18 cellular contexts compared by ENCODE assay signal in the genomic region with DNA sequence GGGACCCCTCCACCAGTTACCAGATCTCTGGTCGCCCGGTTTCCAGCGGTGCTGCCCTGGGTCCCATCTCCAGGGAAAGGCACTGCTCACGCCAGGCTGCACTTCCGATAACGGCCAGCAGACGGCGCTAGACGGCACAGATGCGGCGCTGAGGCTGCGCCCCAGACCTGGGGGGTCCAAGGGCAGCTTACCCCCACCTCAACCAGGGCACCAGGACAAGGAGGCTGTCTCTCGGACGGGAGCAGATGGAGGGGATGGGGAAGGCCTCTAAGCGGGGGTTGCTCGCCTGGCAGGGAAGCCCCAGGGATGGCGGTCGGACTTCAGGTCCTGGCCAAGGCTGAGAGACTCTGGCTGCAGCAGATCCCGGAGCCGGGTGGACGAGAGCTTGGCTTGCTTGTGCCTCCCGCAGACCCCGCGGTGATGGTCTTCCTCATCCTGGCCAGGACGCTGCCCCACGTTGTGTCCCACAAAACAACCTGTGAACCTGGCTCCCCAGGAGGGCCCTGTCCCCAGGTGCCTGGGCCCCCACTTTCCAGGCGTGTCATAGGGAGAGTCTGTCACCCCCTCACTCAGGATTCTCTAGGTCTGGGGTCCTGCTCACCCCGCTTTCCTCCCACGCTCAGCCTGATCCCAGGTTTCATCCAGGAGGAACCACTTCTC. TPM values are rescaled to one million over a fixed set of nuclear protein-coding genes. Genes with fewer than 3 reads are reported as not detected.
A peak's percentile ranks its signal among the peaks of the same experiment; 100 is the strongest.
DNase-seq lines count a peak whose midpoint lies in the region; ATAC-seq and TF ChIP-seq lines count a peak whose summit lies in the region.
"Had no signal": no experiment of that assay in that cellular context is flagged by ENCODE, and none has a peak within 500 bp of the region (broad histone marks: within the 10 kb centered on the region; RNA-seq: fewer than 3 reads in every experiment).

No MANE protein-coding gene starts in this region.

- H2AFZ ChIP-seq in OCI-LY1 (ENCODE audit: low read length), result no peak overlapping the region

- no peaks in the 10 kb centered on the region for H4K20me1 ChIP-seq in OCI-LY1 (ENCODE audit: insufficient read depth, low read length)

- H3K4me3 Mint-ChIP-seq in activated CD4-positive, alpha-beta T cell treated with anti-CD3 and anti-CD28 coated beads, Interleukin-2, amount 10 ng/mL, durations not matched to agents 7 days and 5 days, result no peak overlapping the region
- no peak overlapping the region for H3K4me3 Mint-ChIP-seq in activated CD4-positive, alpha-beta T cell treated with anti-CD3 and anti-CD28 coated beads, Interleukin-2, amount 10 ng/mL, durations not matched to agents 24 days and 14 days
- no peak overlapping the region for H3K4me3 Mint-ChIP-seq in T-helper 17 cell

- TF ChIP-seq CTCF in OCI-LY1 (IDR thresholded peaks at IDR 0.05; ENCODE audit: low read length), result peak; percentile 75
- peak; percentile 13 for TF ChIP-seq CTCF in epithelial cell of proximal tubule (conservative IDR thresholded peaks at IDR 0.05; ENCODE audit: low read depth, low read length)
- TF ChIP-seq CTCF in testis (IDR thresholded peaks at IDR 0.05), result peak; percentile 61 to 77 (median 77)
- no peak for TF ChIP-seq CTCF in breast epithelium (IDR thresholded peaks at IDR 0.05)

- no peak overlapping the region for H3K9ac ChIP-seq in OCI-LY1 (ENCODE audit: low read length)

- intact Hi-C loops in activated CD4-positive, alpha-beta T cell treated with anti-CD3 and anti-CD28 coated beads, Interleukin-2, amount 10 ng/mL, durations not matched to agents 24 days and 14 days (cut with micrococcal nuclease), result no loop called here
- intact Hi-C loops in testis (cut with DNase I; ENCODE audit: low total_unique reads), result no loop called here
- intact Hi-C loops in breast epithelium (cut with DNase I; ENCODE audit: low total_unique reads), result no loop called here

- no peaks in the 10 kb centered on the region for H3K9me2 ChIP-seq in OCI-LY1 (ENCODE audit: low read depth, low read length)

- H3K79me2 ChIP-seq in OCI-LY1 (ENCODE audit: insufficient read depth, low read length), result no peaks in the 10 kb centered on the region

- WGBS in testis, 2 donors, result 55% methylated on average over 22 of the region's 29 CpGs; no CpG with 5 or more reads in 1 of the 2 donors

- no peak overlapping the region for H3K4me3 ChIP-seq in OCI-LY1 (ENCODE audit: low read depth, low read length, poor library complexity, severe bottlenecking)
- H3K4me3 ChIP-seq in epithelial cell of proximal tubule (ENCODE audit: low read depth, low read length), result no peak overlapping the region
- peak overlapping the region in 1 of 2 donors; percentile 46 for H3K4me3 ChIP-seq in testis
- no peak overlapping the region for H3K4me3 ChIP-seq in breast epithelium
- H3K4me3 ChIP-seq: cardiac muscle cell, smooth muscle cell had no signal

- H3K4me1 Mint-ChIP-seq in activated CD4-positive, alpha-beta T cell treated with anti-CD3 and anti-CD28 coated beads, Interleukin-2, amount 10 ng/mL, durations not matched to agents 7 days and 5 days, result no peaks in the 10 kb centered on the region
- H3K4me1 Mint-ChIP-seq in activated CD4-positive, alpha-beta T cell treated with anti-CD3 and anti-CD28 coated beads, Interleukin-2, amount 10 ng/mL, durations not matched to agents 24 days and 14 days, result no peaks in the 10 kb centered on the region
- H3K4me1 Mint-ChIP-seq in T-helper 17 cell, result no peaks in the 10 kb centered on the region

- DNase-seq in activated CD4-positive, alpha-beta T cell treated with anti-CD3 and anti-CD28 coated beads, Interleukin-2, amount 10 ng/mL, durations not matched to agents 7 days and 5 days, result no peak
- no peak for DNase-seq in activated CD4-positive, alpha-beta T cell treated with anti-CD3 and anti-CD28 coated beads, Interleukin-2, amount 10 ng/mL, durations not matched to agents 24 days and 14 days
- DNase-seq in epithelial cell of proximal tubule (ENCODE audit: low read depth) (no peak), testis (peak; percentile 61), T-helper 17 cell (no peak), breast epithelium (ENCODE audit: low spot score in 2 of 2) (no peak)
- DNase-seq: activated CD8-positive, alpha-beta memory T cell treated with anti-CD3 and anti-CD28 coated beads for 24 hours; activated naive CD4-positive, alpha-beta T cell; NCI-H1694 treated with DMSO at 0.1 percent for 48 hours; NCI-H69; T1000 had no signal

- H3K36me3 ChIP-seq in OCI-LY1 (ENCODE audit: insufficient read depth, low read length), result no peaks in the 10 kb centered on the region
- no peaks in the 10 kb centered on the region for H3K36me3 ChIP-seq in testis (ENCODE audit: low read depth, missing control alignments)
- H3K36me3 ChIP-seq in breast epithelium, result no peaks in the 10 kb centered on the region
- H3K36me3 ChIP-seq: cardiac muscle cell had no signal

- CTCF ChIA-PET in activated CD4-positive, alpha-beta T cell treated with anti-CD3 and anti-CD28 coated beads, Interleukin-2, amount 10 ng/mL, durations not matched to agents 7 days and 5 days (lab: Charles Lee), result no interaction called here

- no peaks in the 10 kb centered on the region for H3F3A ChIP-seq in OCI-LY1 (ENCODE audit: insufficient read depth, low read length)

- no peak for TF ChIP-seq POLR2A in testis (IDR thresholded peaks at IDR 0.05)
- TF ChIP-seq POLR2A in breast epithelium (IDR thresholded peaks at IDR 0.05), result no peak

- no peaks in the 10 kb centered on the region for H3K36me3 Mint-ChIP-seq in activated CD4-positive, alpha-beta T cell treated with anti-CD3 and anti-CD28 coated beads, Interleukin-2, amount 10 ng/mL, durations not matched to agents 7 days and 5 days (ENCODE audit: low read depth)
- H3K36me3 Mint-ChIP-seq in activated CD4-positive, alpha-beta T cell treated with anti-CD3 and anti-CD28 coated beads, Interleukin-2, amount 10 ng/mL, durations not matched to agents 24 days and 14 days (ENCODE audit: low read depth), result no peaks in the 10 kb centered on the region
- no peaks in the 10 kb centered on the region for H3K36me3 Mint-ChIP-seq in T-helper 17 cell (ENCODE audit: low read depth)

- no peak overlapping the region for H3K27ac ChIP-seq in OCI-LY1 (ENCODE audit: low read depth, low read length, poor library complexity, severe bottlenecking)
- H3K27ac ChIP-seq in testis, result no peak overlapping the region
- H3K27ac ChIP-seq in breast epithelium, result no peak overlapping the region
- H3K27ac ChIP-seq: cardiac muscle cell had no signal

- peaks cover 25% of the 10 kb centered on the region for H3K9me3 Mint-ChIP-seq in activated CD4-positive, alpha-beta T cell treated with anti-CD3 and anti-CD28 coated beads, Interleukin-2, amount 10 ng/mL, durations not matched to agents 7 days and 5 days
- peaks cover 12% of the 10 kb centered on the region for H3K9me3 Mint-ChIP-seq in activated CD4-positive, alpha-beta T cell treated with anti-CD3 and anti-CD28 coated beads, Interleukin-2, amount 10 ng/mL, durations not matched to agents 24 days and 14 days

- no peaks in the 10 kb centered on the region for H3K4me1 ChIP-seq in OCI-LY1 (ENCODE audit: insufficient read depth, low read length, severe bottlenecking)
- no peaks in the 10 kb centered on the region for H3K4me1 ChIP-seq in testis
- no peaks in the 10 kb centered on the region for H3K4me1 ChIP-seq in breast epithelium

- no peaks in the 10 kb centered on the region for H3K27me3 ChIP-seq in OCI-LY1 (ENCODE audit: insufficient read depth, low read length)
- H3K27me3 ChIP-seq in testis, result no peaks in the 10 kb centered on the region
- no peaks in the 10 kb centered on the region for H3K27me3 ChIP-seq in breast epithelium
- H3K27me3 ChIP-seq: cardiac muscle cell had no signal

- POLR2A ChIA-PET in activated CD4-positive, alpha-beta T cell treated with anti-CD3 and anti-CD28 coated beads, Interleukin-2, amount 10 ng/mL, durations not matched to agents 7 days and 5 days (lab: Charles Lee), result no interaction called here

- H3K27me3 Mint-ChIP-seq in activated CD4-positive, alpha-beta T cell treated with anti-CD3 and anti-CD28 coated beads, Interleukin-2, amount 10 ng/mL, durations not matched to agents 7 days and 5 days, result no peaks in the 10 kb centered on the region
- H3K27me3 Mint-ChIP-seq in activated CD4-positive, alpha-beta T cell treated with anti-CD3 and anti-CD28 coated beads, Interleukin-2, amount 10 ng/mL, durations not matched to agents 24 days and 14 days, result no peaks in the 10 kb centered on the region
- no peaks in the 10 kb centered on the region for H3K27me3 Mint-ChIP-seq in T-helper 17 cell

- H3K9me3 ChIP-seq in OCI-LY1 (ENCODE audit: low read length) (no peaks in the 10 kb centered on the region), testis (no peaks in the 10 kb centered on the region), T-helper 17 cell (ENCODE audit: control insufficient read depth, low read length, poor library complexity, severe bottlenecking) (no peaks in the 10 kb centered on the region), breast epithelium (peaks cover 19 to 28% of the 10 kb centered on the region in 2 donors)

- H3K27ac Mint-ChIP-seq in activated CD4-positive, alpha-beta T cell treated with anti-CD3 and anti-CD28 coated beads, Interleukin-2, amount 10 ng/mL, durations not matched to agents 7 days and 5 days, result peak overlapping the region; percentile 2
- no peak overlapping the region for H3K27ac Mint-ChIP-seq in activated CD4-positive, alpha-beta T cell treated with anti-CD3 and anti-CD28 coated beads, Interleukin-2, amount 10 ng/mL, durations not matched to agents 24 days and 14 days
- H3K27ac Mint-ChIP-seq in T-helper 17 cell, result no peak overlapping the region

- no peak for ATAC-seq in T-helper 17 cell
- no peak for ATAC-seq in GM21390 (IDR thresholded peaks at IDR 0.05; ENCODE audit: unreplicated experiment)
- ATAC-seq: Right ventricle myocardium inferior had no signal

- H3K4me2 ChIP-seq in OCI-LY1 (ENCODE audit: low read length), result no peak overlapping the region
- H3K4me2 ChIP-seq: smooth muscle cell had no signal

RNA-seq across cellular contexts. Expression of gene ZNF716, which starts 23.9 kb away (rescaled TPM):
- not detected for total RNA-seq in activated CD4-positive, alpha-beta T cell treated with anti-CD3 and anti-CD28 coated beads, Interleukin-2, amount 10 ng/mL, durations not matched to agents 7 days and 5 days
- not detected in 2 replicates for total RNA-seq in activated CD4-positive, alpha-beta T cell treated with anti-CD3 and anti-CD28 coated beads, Interleukin-2, amount 10 ng/mL, durations not matched to agents 24 days and 14 days
- total RNA-seq in epithelial cell of proximal tubule, result not detected in 2 replicates
- 1 to 10 TPM in 1 of 2 donors, under 1 TPM in 1; 0.68 to 1.0 TPM for total RNA-seq in testis
- polyA plus RNA-seq in testis (ENCODE audit: insufficient read depth, low read depth, low replicate concordance), result 0.24 TPM
- not detected for total RNA-seq in T-helper 17 cell
- not detected for total RNA-seq in breast epithelium
- total RNA-seq: cardiac muscle cell, lung microvascular endothelial cell, Right ventricle myocardium inferior, smooth muscle cell, temporal lobe had no signal
- polyA plus RNA-seq: cardiac muscle cell, smooth muscle cell had no signal

Comparison
In these comparisons a context has a peak if more than half of its experiments do, and no peak if none do; other contexts are left out.
1. CTCF ChIP-seq: peak in OCI-LY1 (single experiment), epithelial cell of proximal tubule (single experiment) and testis (3 of 3); none in breast epithelium (0 of 3).